In the genomic region with DNA sequence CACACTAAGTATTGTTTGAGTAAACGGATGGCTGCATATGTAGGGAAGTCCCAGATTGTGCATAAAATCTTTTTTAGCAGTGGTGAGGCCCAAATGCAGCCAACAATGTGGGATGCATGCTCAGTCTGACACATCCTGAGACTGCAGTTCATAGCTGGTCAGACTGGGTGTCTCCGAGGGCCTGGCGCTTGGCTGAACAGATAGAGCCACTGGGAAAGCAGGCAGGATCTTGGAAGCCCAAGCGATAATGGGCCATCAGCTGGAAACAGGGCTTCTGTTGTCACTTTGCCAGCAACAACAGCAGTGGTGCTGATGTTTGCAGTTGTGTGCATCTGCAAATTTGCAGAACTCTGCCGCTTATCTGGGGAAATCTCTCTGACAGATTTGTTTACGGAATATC, we compare ENCODE assay signal across 4 cellular contexts.
"Had no signal": no experiment of that assay in that cellular context is flagged by ENCODE, and none has a peak within 500 bp of the region (broad histone marks: within the 10 kb centered on the region; RNA-seq: fewer than 3 reads in every experiment).

No MANE protein-coding gene starts in this region.

- DNase-seq: H9, HCEC 1CT, IMR-90 had no signal

- H2AFZ ChIP-seq: GM23338 had no signal

- H3K4me3 ChIP-seq: GM23338 had no signal

- H3K4me2 ChIP-seq: GM23338 had no signal
